8 cellular contexts compared by ENCODE assay signal in the genomic region with DNA sequence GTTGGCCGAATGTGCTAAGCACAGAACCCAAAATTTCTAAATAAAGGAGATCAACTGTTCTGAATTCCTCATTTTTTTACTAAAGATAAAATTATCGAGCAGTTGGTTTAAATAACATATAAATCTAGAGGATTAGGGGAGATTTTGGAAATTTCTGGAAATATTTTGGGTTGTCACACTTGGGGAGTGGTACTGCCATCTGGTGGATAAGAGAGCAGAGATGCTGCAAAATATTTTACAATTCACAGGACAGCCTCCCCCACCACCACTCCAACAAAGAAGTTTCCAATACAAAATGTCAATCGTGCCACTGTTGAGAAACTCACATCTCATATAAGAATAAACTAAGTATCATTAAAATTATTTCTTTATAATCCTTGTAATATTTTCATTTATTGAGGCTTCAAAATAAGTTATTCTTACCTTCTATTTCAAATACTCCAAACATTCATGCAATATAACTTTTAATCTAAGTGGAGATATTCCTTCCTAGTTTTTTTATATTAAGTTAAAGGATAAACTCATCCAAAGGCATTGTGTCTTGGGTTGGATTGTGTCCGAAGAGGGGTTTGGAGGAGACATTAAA. TPM values are rescaled to one million over a fixed set of nuclear protein-coding genes. Genes with fewer than 3 reads are reported as not detected.
A peak's percentile ranks its signal among the peaks of the same experiment; 100 is the strongest.
DNase-seq lines count a peak whose midpoint lies in the region; ATAC-seq and TF ChIP-seq lines count a peak whose summit lies in the region.

No MANE protein-coding gene starts in this region.

- H3K9me3 Mint-ChIP-seq in endothelial cell (ENCODE audit: unreplicated experiment), result no peaks in the 10 kb centered on the region
- H3K9me3 Mint-ChIP-seq in activated T-cell treated with anti-CD3 and anti-CD28 coated beads, Interleukin-2, amount 50 U/mL, for 4 hours, result no peaks in the 10 kb centered on the region

- ATAC-seq in activated T-cell treated with anti-CD3 and anti-CD28 coated beads, Interleukin-2, amount 50 U/mL, for 4 hours, result no peak

- no peak overlapping the region for H3K4me3 Mint-ChIP-seq in endothelial cell (ENCODE audit: unreplicated experiment)
- H3K4me3 Mint-ChIP-seq in activated T-cell treated with anti-CD3 and anti-CD28 coated beads, Interleukin-2, amount 50 U/mL, for 4 hours, result no peak overlapping the region

- no peak overlapping the region for H3K27ac Mint-ChIP-seq in endothelial cell (ENCODE audit: unreplicated experiment)

- H3K36me3 Mint-ChIP-seq in endothelial cell (ENCODE audit: low read depth, unreplicated experiment), result peaks cover 13% of the 10 kb centered on the region
- no peaks in the 10 kb centered on the region for H3K36me3 Mint-ChIP-seq in activated T-cell treated with anti-CD3 and anti-CD28 coated beads, Interleukin-2, amount 50 U/mL, for 4 hours (ENCODE audit: insufficient read depth)

- DNase-seq in GM04504 (ENCODE audit: low read depth), result peak; percentile 23
- peak; percentile 43 for DNase-seq in NCI-H2171 (lab: John Stamatoyannopoulos, UW)
- peak; percentile 30 for DNase-seq in endothelial cell (ENCODE audit: low spot score)
- DNase-seq in myocyte (ENCODE audit: low read depth), result peak; percentile 36
- DNase-seq in activated T-cell treated with anti-CD3 and anti-CD28 coated beads, Interleukin-2, amount 50 U/mL, for 4 hours, result no peak
- no peak for DNase-seq in GOT3 (lab: John Stamatoyannopoulos, UW)
- no peak for DNase-seq in SK-N-DZ (ENCODE audit: low spot score)
- no peak for DNase-seq in NCI-H1048 (lab: John Stamatoyannopoulos, UW)

- peak; percentile 75 for TF ChIP-seq CTCF in endothelial cell (IDR thresholded peaks at IDR 0.05; ENCODE audit: unreplicated experiment)

- no peaks in the 10 kb centered on the region for H3K27me3 Mint-ChIP-seq in endothelial cell (ENCODE audit: unreplicated experiment)
- H3K27me3 Mint-ChIP-seq in activated T-cell treated with anti-CD3 and anti-CD28 coated beads, Interleukin-2, amount 50 U/mL, for 4 hours (ENCODE audit: low read depth), result peaks cover 4% of the 10 kb centered on the region

- peaks cover 17% of the 10 kb centered on the region for H3K4me1 Mint-ChIP-seq in endothelial cell (ENCODE audit: unreplicated experiment)
- H3K4me1 Mint-ChIP-seq in activated T-cell treated with anti-CD3 and anti-CD28 coated beads, Interleukin-2, amount 50 U/mL, for 4 hours (ENCODE audit: low read depth), result no peaks in the 10 kb centered on the region

RNA-seq across cellular contexts. Expression of a gene that starts 17.0 kb away (rescaled TPM):
- total RNA-seq in endothelial cell (ENCODE audit: unreplicated experiment) (0.31 TPM), myocyte (0.11 TPM in 1 of 2 replicates, not detected in the other)
- polyA plus RNA-seq in myocyte (2012), result 0.08 TPM
- total RNA-seq in activated T-cell treated with anti-CD3 and anti-CD28 coated beads, Interleukin-2, amount 50 U/mL, for 4 hours, result under 1 TPM in 1 of 3 donors, not detected in 2; 0.35 TPM
- polyA plus RNA-seq in SK-N-DZ (2014; cell fraction: cytosol; rRNA removed), result not detected in 2 replicates
- polyA plus RNA-seq in SK-N-DZ (2014; cell fraction: nucleus; rRNA removed), result not detected in 2 replicates

Comparison
In these comparisons a context has a peak if more than half of its experiments do, and no peak if none do; other contexts are left out.
1. DNase-seq: peak in GM04504 (single experiment), NCI-H2171 (single experiment), endothelial cell (single experiment) and myocyte (single experiment); none in activated T-cell treated with anti-CD3 and anti-CD28 coated beads, Interleukin-2, amount 50 U/mL, for 4 hours (single experiment), GOT3 (single experiment), SK-N-DZ (single experiment) and NCI-H1048 (single experiment).